ENCODE assay signal across 11 cellular contexts in genomic region chr6:90368601-90369000, GRCh38.
DNase-seq lines count a peak whose midpoint lies in the region; ATAC-seq and TF ChIP-seq lines count a peak whose summit lies in the region.
"Had no signal": no experiment of that assay in that cellular context is flagged by ENCODE, and none has a peak within 500 bp of the region (broad histone marks: within the 10 kb centered on the region; RNA-seq: fewer than 3 reads in every experiment).

No MANE protein-coding gene starts in this region.

- no peak overlapping the region for H2BK5ac ChIP-seq in mesenchymal stem cell (ENCODE audit: low read depth, low read length, poor library complexity, severe bottlenecking)

- peaks cover 3% of the 10 kb centered on the region for H3K9me3 Mint-ChIP-seq in activated CD8-positive, alpha-beta T cell treated with anti-CD3 and anti-CD28 coated beads for 36 hours
- H3K9me3 Mint-ChIP-seq in activated CD8-positive, alpha-beta T cell treated with anti-CD3 and anti-CD28 coated beads, Interleukin-2, amount 10 ng/mL, durations not matched to agents 7 days and 5 days (ENCODE audit: insufficient read depth), result no peaks in the 10 kb centered on the region
- H3K9me3 Mint-ChIP-seq: T-cell had no signal

- H3K4me3 ChIP-seq in adrenal gland (no peak overlapping the region), mesenchymal stem cell (ENCODE audit: insufficient read depth in 1 of 2, low read depth in 1 of 2, low read length in 2 of 2) (peak overlapping the region in 1 of 2 experiments; percentile 29), tibial artery (no peak overlapping the region)
- H3K4me3 ChIP-seq: tibial nerve had no signal

- H3K4me2 ChIP-seq in mesenchymal stem cell (ENCODE audit: low read length, poor library complexity, severe bottlenecking), result no peak overlapping the region

- H3K36me3 Mint-ChIP-seq in activated CD8-positive, alpha-beta T cell treated with anti-CD3 and anti-CD28 coated beads for 36 hours (ENCODE audit: low read depth), result no peaks in the 10 kb centered on the region
- H3K36me3 Mint-ChIP-seq in activated CD8-positive, alpha-beta T cell treated with anti-CD3 and anti-CD28 coated beads, Interleukin-2, amount 10 ng/mL, durations not matched to agents 7 days and 5 days (ENCODE audit: low read depth), result no peaks in the 10 kb centered on the region
- H3K36me3 Mint-ChIP-seq: T-cell had no signal

- H3K9me3 ChIP-seq in adrenal gland (replicated peaks in 1 of 3) (no peaks in the 10 kb centered on the region), mesenchymal stem cell (ENCODE audit: control insufficient read depth, low read length) (peaks cover 5% of the 10 kb centered on the region), tibial artery (no peaks in the 10 kb centered on the region)
- H3K9me3 ChIP-seq: tibial nerve had no signal

- H2BK120ac ChIP-seq in mesenchymal stem cell (ENCODE audit: low read depth, low read length), result no peak overlapping the region

- H3K79me1 ChIP-seq in mesenchymal stem cell (replicated peaks; ENCODE audit: low read length, poor library complexity, severe bottlenecking), result no peaks in the 10 kb centered on the region

- H2BK12ac ChIP-seq in mesenchymal stem cell (ENCODE audit: low read length in 2 of 2), result no peak overlapping the region

- H3K4me1 ChIP-seq in adrenal gland (replicated peaks in 1 of 2), result peaks cover 4 to 5% of the 10 kb centered on the region in 2 donors
- H3K4me1 ChIP-seq in mesenchymal stem cell (ENCODE audit: control insufficient read depth, insufficient read depth, low read depth, low read length), result peaks cover 4% of the 10 kb centered on the region
- H3K4me1 ChIP-seq in tibial artery, result peaks cover 0 to 15% (median 5%) of the 10 kb centered on the region in 4 donors

- TF ChIP-seq CTCF in activated CD8-positive, alpha-beta T cell treated with anti-CD3 and anti-CD28 coated beads for 36 hours (IDR thresholded peaks at IDR 0.05), result no peak
- TF ChIP-seq CTCF in adrenal gland (IDR thresholded peaks at IDR 0.05) (no peak), tibial artery (IDR thresholded peaks at IDR 0.05) (no peak)

- H3K4me1 Mint-ChIP-seq in activated CD8-positive, alpha-beta T cell treated with anti-CD3 and anti-CD28 coated beads for 36 hours (ENCODE audit: low read depth), result peaks cover 30% of the 10 kb centered on the region
- H3K4me1 Mint-ChIP-seq in activated CD8-positive, alpha-beta T cell treated with anti-CD3 and anti-CD28 coated beads, Interleukin-2, amount 10 ng/mL, durations not matched to agents 7 days and 5 days (ENCODE audit: low read depth), result peaks cover 21% of the 10 kb centered on the region

- no peak for TF ChIP-seq POLR2A in adrenal gland (IDR thresholded peaks at IDR 0.05)

- H3K27ac Mint-ChIP-seq in activated CD8-positive, alpha-beta T cell treated with anti-CD3 and anti-CD28 coated beads for 36 hours, result peak overlapping the region; percentile 16
- no peak overlapping the region for H3K27ac Mint-ChIP-seq in activated CD8-positive, alpha-beta T cell treated with anti-CD3 and anti-CD28 coated beads, Interleukin-2, amount 10 ng/mL, durations not matched to agents 7 days and 5 days

- H3K9ac ChIP-seq in mesenchymal stem cell (ENCODE audit: low read length), result peak overlapping the region; percentile 80

- no peak overlapping the region for H3K4ac ChIP-seq in mesenchymal stem cell (ENCODE audit: low read depth in 1 of 2, low read length in 2 of 2)

- no peak for ATAC-seq in activated CD8-positive, alpha-beta T cell treated with anti-CD3 and anti-CD28 coated beads for 36 hours
- ATAC-seq in activated CD8-positive, alpha-beta T cell treated with anti-CD3 and anti-CD28 coated beads, Interleukin-2, amount 10 ng/mL, durations not matched to agents 7 days and 5 days, result no peak
- no peak for ATAC-seq in HG03469 (IDR thresholded peaks at IDR 0.05; ENCODE audit: unreplicated experiment)

- no peak overlapping the region for H3K14ac ChIP-seq in mesenchymal stem cell (ENCODE audit: low read length in 2 of 2)

- H3K4me3 Mint-ChIP-seq in activated CD8-positive, alpha-beta T cell treated with anti-CD3 and anti-CD28 coated beads for 36 hours, result no peak overlapping the region
- no peak overlapping the region for H3K4me3 Mint-ChIP-seq in activated CD8-positive, alpha-beta T cell treated with anti-CD3 and anti-CD28 coated beads, Interleukin-2, amount 10 ng/mL, durations not matched to agents 7 days and 5 days
- H3K4me3 Mint-ChIP-seq: T-cell had no signal

- no peaks in the 10 kb centered on the region for H3K27me3 ChIP-seq in adrenal gland
- no peaks in the 10 kb centered on the region for H3K27me3 ChIP-seq in mesenchymal stem cell (ENCODE audit: control insufficient read depth in 1 of 2, insufficient read depth in 1 of 2, low read length in 2 of 2)
- H3K27me3 ChIP-seq in tibial artery, result no peaks in the 10 kb centered on the region
- H3K27me3 ChIP-seq: tibial nerve had no signal

- DNase-seq in activated CD8-positive, alpha-beta T cell treated with anti-CD3 and anti-CD28 coated beads for 36 hours, result no peak
- DNase-seq in activated CD8-positive, alpha-beta T cell treated with anti-CD3 and anti-CD28 coated beads, Interleukin-2, amount 10 ng/mL, durations not matched to agents 7 days and 5 days, result no peak
- DNase-seq in adrenal gland (no peak), mesenchymal stem cell (no peak), tibial artery (no peak)
- DNase-seq in activated naive CD4-positive, alpha-beta T cell treated with anti-CD3 and anti-CD28 coated beads, Interleukin-2, amount 50 U/mL, for 16 hours, result no peak
- DNase-seq in stimulated activated naive CD4-positive, alpha-beta T cell treated with Interleukin-2 at 50 U/mL for 16 hours (lab: John Stamatoyannopoulos, UW), result no peak
- DNase-seq: NCI-H1694, T-cell had no signal

- no peak overlapping the region for H3K23ac ChIP-seq in mesenchymal stem cell (ENCODE audit: low read length in 2 of 2)

- no peak overlapping the region for H3K18ac ChIP-seq in mesenchymal stem cell (ENCODE audit: low read depth in 1 of 2, low read length in 2 of 2)

- H3K27ac ChIP-seq in adrenal gland (peak overlapping the region in 3 of 5 donors; percentile 3 to 67 (median 54)), mesenchymal stem cell (ENCODE audit: low read length, poor library complexity, severe bottlenecking) (peak overlapping the region; percentile 83), tibial artery (peak overlapping the region; percentile 5 to 16)

- no peak overlapping the region for H2BK15ac ChIP-seq in mesenchymal stem cell (ENCODE audit: low read depth, poor library complexity, severe bottlenecking)

- no peaks in the 10 kb centered on the region for H3K27me3 Mint-ChIP-seq in activated CD8-positive, alpha-beta T cell treated with anti-CD3 and anti-CD28 coated beads for 36 hours
- peaks cover 10% of the 10 kb centered on the region for H3K27me3 Mint-ChIP-seq in activated CD8-positive, alpha-beta T cell treated with anti-CD3 and anti-CD28 coated beads, Interleukin-2, amount 10 ng/mL, durations not matched to agents 7 days and 5 days (ENCODE audit: low read depth)
- H3K27me3 Mint-ChIP-seq: T-cell had no signal

- CTCF ChIA-PET in activated CD8-positive, alpha-beta T cell treated with anti-CD3 and anti-CD28 coated beads for 36 hours (lab: Charles Lee), result interaction anchor here (0.6 to 1.6 kb wide), 2 partner anchors 9 to 25 kb away, joined by 3 to 7 read pairs; no protein-coding TSS in a partner anchor
- CTCF ChIA-PET in activated CD8-positive, alpha-beta T cell treated with anti-CD3 and anti-CD28 coated beads, Interleukin-2, amount 10 ng/mL, durations not matched to agents 7 days and 5 days (lab: Charles Lee), result interaction anchor here (0.7 to 2.4 kb wide), 5 partner anchors 11 to 110 kb away, joined by 3 to 13 read pairs (median 3); no protein-coding TSS in a partner anchor

- intact Hi-C loops in activated CD8-positive, alpha-beta T cell treated with anti-CD3 and anti-CD28 coated beads for 36 hours (cut with micrococcal nuclease), result no loop called here
- intact Hi-C loops in adrenal gland (cut with DNase I), result no loop called here
- intact Hi-C loops in tibial artery (cut with DNase I; ENCODE audit: low total_unique reads), result loop anchor here (10.0 kb wide), 1 partner anchor 74 kb away; the partner anchor contains the start of gene BACH2

- H4K91ac ChIP-seq in mesenchymal stem cell (ENCODE audit: low read length), result no peak overlapping the region

- H2AK5ac ChIP-seq in mesenchymal stem cell (ENCODE audit: low read length, severe bottlenecking), result no peak overlapping the region

- H2AFZ ChIP-seq in mesenchymal stem cell (ENCODE audit: low read depth, low read length), result no peak overlapping the region

- no peak overlapping the region for H4K8ac ChIP-seq in mesenchymal stem cell (ENCODE audit: low read length)

- H3K36me3 ChIP-seq in adrenal gland (replicated peaks in 1 of 2) (no peaks in the 10 kb centered on the region), mesenchymal stem cell (ENCODE audit: control insufficient read depth in 1 of 2, insufficient read depth in 2 of 2, low read depth in 1 of 2, low read length in 2 of 2) (no peaks in the 10 kb centered on the region), tibial artery (no peaks in the 10 kb centered on the region)
- H3K36me3 ChIP-seq: tibial nerve had no signal

- POLR2A ChIA-PET in activated CD8-positive, alpha-beta T cell treated with anti-CD3 and anti-CD28 coated beads for 36 hours (lab: Charles Lee), result interaction anchor here (0.9 to 1.3 kb wide), 2 partner anchors 17 to 71 kb away, joined by 3 to 4 read pairs; no protein-coding TSS in a partner anchor
- POLR2A ChIA-PET in activated CD8-positive, alpha-beta T cell treated with anti-CD3 and anti-CD28 coated beads, Interleukin-2, amount 10 ng/mL, durations not matched to agents 7 days and 5 days (lab: Charles Lee), result no interaction called here

Comparison
In these comparisons a context has a peak if more than half of its experiments do, and no peak if none do; other contexts are left out.
1. H3K27ac ChIP-seq: peak in every context shown above with its lines; median percentile 83 in mesenchymal stem cell; 54 in adrenal gland; 10 in tibial artery.